Comparison of ENCODE assay signal across 3 cellular contexts in genomic region chr17:5582177-5582885, GRCh38.
TF ChIP-seq lines count a peak whose summit lies in the region.

No MANE protein-coding gene starts in this region.

TF ChIP-seq in SK-N-SH, 30 proteins besides CTCF, POLR2A, EP300 and RAD21:
- TF ChIP-seq, protein P1, sequence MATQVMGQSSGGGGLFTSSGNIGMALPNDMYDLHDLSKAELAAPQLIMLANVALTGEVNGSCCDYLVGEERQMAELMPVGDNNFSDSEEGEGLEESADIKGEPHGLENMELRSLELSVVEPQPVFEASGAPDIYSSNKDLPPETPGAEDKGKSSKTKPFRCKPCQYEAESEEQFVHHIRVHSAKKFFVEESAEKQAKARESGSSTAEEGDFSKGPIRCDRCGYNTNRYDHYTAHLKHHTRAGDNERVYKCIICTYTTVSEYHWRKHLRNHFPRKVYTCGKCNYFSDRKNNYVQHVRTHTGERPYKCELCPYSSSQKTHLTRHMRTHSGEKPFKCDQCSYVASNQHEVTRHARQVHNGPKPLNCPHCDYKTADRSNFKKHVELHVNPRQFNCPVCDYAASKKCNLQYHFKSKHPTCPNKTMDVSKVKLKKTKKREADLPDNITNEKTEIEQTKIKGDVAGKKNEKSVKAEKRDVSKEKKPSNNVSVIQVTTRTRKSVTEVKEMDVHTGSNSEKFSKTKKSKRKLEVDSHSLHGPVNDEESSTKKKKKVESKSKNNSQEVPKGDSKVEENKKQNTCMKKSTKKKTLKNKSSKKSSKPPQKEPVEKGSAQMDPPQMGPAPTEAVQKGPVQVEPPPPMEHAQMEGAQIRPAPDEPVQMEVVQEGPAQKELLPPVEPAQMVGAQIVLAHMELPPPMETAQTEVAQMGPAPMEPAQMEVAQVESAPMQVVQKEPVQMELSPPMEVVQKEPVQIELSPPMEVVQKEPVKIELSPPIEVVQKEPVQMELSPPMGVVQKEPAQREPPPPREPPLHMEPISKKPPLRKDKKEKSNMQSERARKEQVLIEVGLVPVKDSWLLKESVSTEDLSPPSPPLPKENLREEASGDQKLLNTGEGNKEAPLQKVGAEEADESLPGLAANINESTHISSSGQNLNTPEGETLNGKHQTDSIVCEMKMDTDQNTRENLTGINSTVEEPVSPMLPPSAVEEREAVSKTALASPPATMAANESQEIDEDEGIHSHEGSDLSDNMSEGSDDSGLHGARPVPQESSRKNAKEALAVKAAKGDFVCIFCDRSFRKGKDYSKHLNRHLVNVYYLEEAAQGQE (IDR thresholded peaks at IDR 0.05; ENCODE audit: low read depth, low read length): no peak
- no peak for TF ChIP-seq JUND (IDR thresholded peaks at IDR 0.05)

TF ChIP-seq in SK-N-SH treated with all-trans-retinoic acid at 6 μM for 48 hours, 23 proteins besides CTCF, POLR2A, EP300 and RAD21:
- TF ChIP-seq TCF4 (CRISPR knock-in tag; IDR thresholded peaks at IDR 0.05; ENCODE audit: borderline replicate concordance): no peak
- no peak for TF ChIP-seq ZC3H10 (CRISPR knock-in tag; IDR thresholded peaks at IDR 0.05)
- TF ChIP-seq RARB (CRISPR knock-in tag; IDR thresholded peaks at IDR 0.05): no peak
- no peak for TF ChIP-seq SNAI2 (CRISPR knock-in tag; IDR thresholded peaks at IDR 0.05)
- no peak for TF ChIP-seq ESRRG (CRISPR knock-in tag; IDR thresholded peaks at IDR 0.05)
- no peak for TF ChIP-seq OSR1 (CRISPR knock-in tag; IDR thresholded peaks at IDR 0.05)
- TF ChIP-seq, protein P2, sequence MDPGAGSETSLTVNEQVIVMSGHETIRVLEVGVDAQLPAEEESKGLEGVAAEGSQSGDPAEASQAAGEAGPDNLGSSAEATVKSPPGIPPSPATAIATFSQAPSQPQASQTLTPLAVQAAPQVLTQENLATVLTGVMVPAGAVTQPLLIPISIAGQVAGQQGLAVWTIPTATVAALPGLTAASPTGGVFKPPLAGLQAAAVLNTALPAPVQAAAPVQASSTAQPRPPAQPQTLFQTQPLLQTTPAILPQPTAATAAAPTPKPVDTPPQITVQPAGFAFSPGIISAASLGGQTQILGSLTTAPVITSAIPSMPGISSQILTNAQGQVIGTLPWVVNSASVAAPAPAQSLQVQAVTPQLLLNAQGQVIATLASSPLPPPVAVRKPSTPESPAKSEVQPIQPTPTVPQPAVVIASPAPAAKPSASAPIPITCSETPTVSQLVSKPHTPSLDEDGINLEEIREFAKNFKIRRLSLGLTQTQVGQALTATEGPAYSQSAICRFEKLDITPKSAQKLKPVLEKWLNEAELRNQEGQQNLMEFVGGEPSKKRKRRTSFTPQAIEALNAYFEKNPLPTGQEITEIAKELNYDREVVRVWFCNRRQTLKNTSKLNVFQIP (CRISPR knock-in tag; IDR thresholded peaks at IDR 0.05; ENCODE audit: borderline replicate concordance, low read depth): no peak
- TF ChIP-seq BACH2 (CRISPR knock-in tag; IDR thresholded peaks at IDR 0.05; ENCODE audit: borderline replicate concordance): no peak
- TF ChIP-seq ISL1 (CRISPR knock-in tag; IDR thresholded peaks at IDR 0.05): no peak
- TF ChIP-seq, protein P3, sequence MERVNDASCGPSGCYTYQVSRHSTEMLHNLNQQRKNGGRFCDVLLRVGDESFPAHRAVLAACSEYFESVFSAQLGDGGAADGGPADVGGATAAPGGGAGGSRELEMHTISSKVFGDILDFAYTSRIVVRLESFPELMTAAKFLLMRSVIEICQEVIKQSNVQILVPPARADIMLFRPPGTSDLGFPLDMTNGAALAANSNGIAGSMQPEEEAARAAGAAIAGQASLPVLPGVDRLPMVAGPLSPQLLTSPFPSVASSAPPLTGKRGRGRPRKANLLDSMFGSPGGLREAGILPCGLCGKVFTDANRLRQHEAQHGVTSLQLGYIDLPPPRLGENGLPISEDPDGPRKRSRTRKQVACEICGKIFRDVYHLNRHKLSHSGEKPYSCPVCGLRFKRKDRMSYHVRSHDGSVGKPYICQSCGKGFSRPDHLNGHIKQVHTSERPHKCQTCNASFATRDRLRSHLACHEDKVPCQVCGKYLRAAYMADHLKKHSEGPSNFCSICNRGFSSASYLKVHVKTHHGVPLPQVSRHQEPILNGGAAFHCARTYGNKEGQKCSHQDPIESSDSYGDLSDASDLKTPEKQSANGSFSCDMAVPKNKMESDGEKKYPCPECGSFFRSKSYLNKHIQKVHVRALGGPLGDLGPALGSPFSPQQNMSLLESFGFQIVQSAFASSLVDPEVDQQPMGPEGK (CRISPR knock-in tag; IDR thresholded peaks at IDR 0.05; ENCODE audit: borderline replicate concordance): no peak
- no peak for TF ChIP-seq ARNTL (CRISPR knock-in tag; IDR thresholded peaks at IDR 0.05; ENCODE audit: borderline replicate concordance, low read depth)
- TF ChIP-seq PPARA (CRISPR knock-in tag; IDR thresholded peaks at IDR 0.05; ENCODE audit: borderline replicate concordance): no peak
- TF ChIP-seq, protein P4, sequence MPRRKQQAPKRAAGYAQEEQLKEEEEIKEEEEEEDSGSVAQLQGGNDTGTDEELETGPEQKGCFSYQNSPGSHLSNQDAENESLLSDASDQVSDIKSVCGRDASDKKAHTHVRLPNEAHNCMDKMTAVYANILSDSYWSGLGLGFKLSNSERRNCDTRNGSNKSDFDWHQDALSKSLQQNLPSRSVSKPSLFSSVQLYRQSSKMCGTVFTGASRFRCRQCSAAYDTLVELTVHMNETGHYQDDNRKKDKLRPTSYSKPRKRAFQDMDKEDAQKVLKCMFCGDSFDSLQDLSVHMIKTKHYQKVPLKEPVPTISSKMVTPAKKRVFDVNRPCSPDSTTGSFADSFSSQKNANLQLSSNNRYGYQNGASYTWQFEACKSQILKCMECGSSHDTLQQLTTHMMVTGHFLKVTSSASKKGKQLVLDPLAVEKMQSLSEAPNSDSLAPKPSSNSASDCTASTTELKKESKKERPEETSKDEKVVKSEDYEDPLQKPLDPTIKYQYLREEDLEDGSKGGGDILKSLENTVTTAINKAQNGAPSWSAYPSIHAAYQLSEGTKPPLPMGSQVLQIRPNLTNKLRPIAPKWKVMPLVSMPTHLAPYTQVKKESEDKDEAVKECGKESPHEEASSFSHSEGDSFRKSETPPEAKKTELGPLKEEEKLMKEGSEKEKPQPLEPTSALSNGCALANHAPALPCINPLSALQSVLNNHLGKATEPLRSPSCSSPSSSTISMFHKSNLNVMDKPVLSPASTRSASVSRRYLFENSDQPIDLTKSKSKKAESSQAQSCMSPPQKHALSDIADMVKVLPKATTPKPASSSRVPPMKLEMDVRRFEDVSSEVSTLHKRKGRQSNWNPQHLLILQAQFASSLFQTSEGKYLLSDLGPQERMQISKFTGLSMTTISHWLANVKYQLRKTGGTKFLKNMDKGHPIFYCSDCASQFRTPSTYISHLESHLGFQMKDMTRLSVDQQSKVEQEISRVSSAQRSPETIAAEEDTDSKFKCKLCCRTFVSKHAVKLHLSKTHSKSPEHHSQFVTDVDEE (CRISPR knock-in tag; IDR thresholded peaks at IDR 0.05): no peak
- no peak for TF ChIP-seq ZNF8 (CRISPR knock-in tag; IDR thresholded peaks at IDR 0.05)
- no peak for TF ChIP-seq ZFP30 (CRISPR knock-in tag; IDR thresholded peaks at IDR 0.05)

TF ChIP-seq in H1, 55 proteins besides CTCF, POLR2A, EP300 and RAD21:
- TF ChIP-seq E2F6 (IDR thresholded peaks at IDR 0.05): no peak
- TF ChIP-seq SRF (IDR thresholded peaks at IDR 0.05; ENCODE audit: low read depth, low read length): no peak
- TF ChIP-seq TAF1 (IDR thresholded peaks at IDR 0.05; ENCODE audit: low read depth, low read length): no peak
- TF ChIP-seq TAF7 (optimal IDR thresholded peaks at IDR 0.05; ENCODE audit: borderline replicate concordance, low read depth, low read length): no peak
